Comparison of ENCODE assay signal across 23 cellular contexts in genomic region chr1:204092632-204093420, GRCh38. TPM values are rescaled to one million over a fixed set of nuclear protein-coding genes. Genes with fewer than 3 reads are reported as not detected.
DNase-seq lines count a peak whose midpoint lies in the region; ATAC-seq, FAIRE-seq and TF ChIP-seq lines count a peak whose summit lies in the region.
"Had no signal": no experiment of that assay in that cellular context is flagged by ENCODE, and none has a peak within 500 bp of the region (broad histone marks: within the 10 kb centered on the region; RNA-seq: fewer than 3 reads in every experiment).

No MANE protein-coding gene starts in this region.

- H3K27me3 ChIP-seq in GM23338 (ENCODE audit: insufficient read depth) (no peaks in the 10 kb centered on the region), lower lobe of right lung (ENCODE audit: low read depth) (no peaks in the 10 kb centered on the region), small intestine (ENCODE audit: control insufficient read depth in 2 of 2, insufficient read depth in 2 of 2, low read length in 2 of 2) (no peaks in the 10 kb centered on the region), adrenal gland (no peaks in the 10 kb centered on the region), thyroid gland (no peaks in the 10 kb centered on the region)
- H3K27me3 ChIP-seq: brain microvascular endothelial cell, left lung, neutrophil, SJSA1 had no signal

- no peaks in the 10 kb centered on the region for H3K9me2 ChIP-seq in GM23338 (ENCODE audit: insufficient read depth)

- no peaks in the 10 kb centered on the region for H3K9me3 Mint-ChIP-seq in GM23338
- no peaks in the 10 kb centered on the region for H3K9me3 Mint-ChIP-seq in activated T-helper 17 cell treated with anti-CD3 and anti-CD28 coated beads, Interleukin-2, amount 50 U/mL, for 72 hours
- H3K9me3 Mint-ChIP-seq in activated T-cell treated with anti-CD3 and anti-CD28 coated beads, Interleukin-2, amount 50 U/mL, for 4 hours = no peaks in the 10 kb centered on the region
- H3K9me3 Mint-ChIP-seq: activated naive CD4-positive, alpha-beta T cell treated with anti-CD3 and anti-CD28 coated beads, Interleukin-2, amount 50 U/mL, for 72 hours had no signal

- TF ChIP-seq POLR2A in adrenal gland (IDR thresholded peaks at IDR 0.05) (no peak), thyroid gland (IDR thresholded peaks at IDR 0.05) (no peak)

- TF ChIP-seq CTCF in GM23338 (conservative IDR thresholded peaks at IDR 0.05; ENCODE audit: low read depth in 2 of 2) (no peak), lower lobe of right lung (IDR thresholded peaks at IDR 0.05) (no peak), adrenal gland (IDR thresholded peaks at IDR 0.05) (no peak), thyroid gland (IDR thresholded peaks at IDR 0.05) (no peak)

- peak overlapping the region; percentile 72; the same call in 1 of the 2 replicates for H3K27ac Mint-ChIP-seq in GM23338
- H3K27ac Mint-ChIP-seq in activated T-helper 17 cell treated with anti-CD3 and anti-CD28 coated beads, Interleukin-2, amount 50 U/mL, for 72 hours = peak overlapping the region; percentile 28
- H3K27ac Mint-ChIP-seq: activated naive CD4-positive, alpha-beta T cell treated with anti-CD3 and anti-CD28 coated beads, Interleukin-2, amount 50 U/mL, for 72 hours had no signal

- WGBS in small intestine, 3 donors = 36 to 57% (median 46%) methylated on average over 12 of the region's 12 CpGs
- WGBS in adrenal gland, 4 donors = 69 to 83% (median 76%) methylated on average over 10 to 12 of the region's 12 CpGs
- WGBS in thyroid gland, 2 donors = 82% methylated on average over 12 of the region's 12 CpGs

- peak overlapping the region; percentile 0; the same call in 1 of the 3 replicates for H3K4me3 Mint-ChIP-seq in GM23338
- H3K4me3 Mint-ChIP-seq in activated T-helper 17 cell treated with anti-CD3 and anti-CD28 coated beads, Interleukin-2, amount 50 U/mL, for 72 hours = no peak overlapping the region
- no peak overlapping the region for H3K4me3 Mint-ChIP-seq in activated T-cell treated with anti-CD3 and anti-CD28 coated beads, Interleukin-2, amount 50 U/mL, for 4 hours

- no peak for FAIRE-seq in small intestine (lab: Jason Lieb, UNC)

- peaks cover 10% of the 10 kb centered on the region; the same call in 2 of the 3 replicates for H3K36me3 Mint-ChIP-seq in GM23338 (ENCODE audit: low read depth)
- no peaks in the 10 kb centered on the region for H3K36me3 Mint-ChIP-seq in activated T-helper 17 cell treated with anti-CD3 and anti-CD28 coated beads, Interleukin-2, amount 50 U/mL, for 72 hours (ENCODE audit: low read depth)
- no peaks in the 10 kb centered on the region for H3K36me3 Mint-ChIP-seq in activated T-cell treated with anti-CD3 and anti-CD28 coated beads, Interleukin-2, amount 50 U/mL, for 4 hours (ENCODE audit: insufficient read depth)
- H3K36me3 Mint-ChIP-seq: activated naive CD4-positive, alpha-beta T cell treated with anti-CD3 and anti-CD28 coated beads, Interleukin-2, amount 50 U/mL, for 72 hours had no signal

- peak overlapping the region; percentile 74 for H3K4me2 ChIP-seq in GM23338

- ATAC-seq in GM23338 (no peak), lower lobe of right lung (no peak)
- ATAC-seq in activated T-helper 17 cell treated with anti-CD3 and anti-CD28 coated beads, Interleukin-2, amount 50 U/mL, for 72 hours (replicated peaks) = no peak
- no peak for ATAC-seq in activated T-cell treated with anti-CD3 and anti-CD28 coated beads, Interleukin-2, amount 50 U/mL, for 4 hours
- ATAC-seq: activated naive CD4-positive, alpha-beta T cell treated with anti-CD3 and anti-CD28 coated beads, Interleukin-2, amount 50 U/mL, for 72 hours; left lung had no signal

- DNase-seq in GM23338 (ENCODE audit: low spot score) (no peak), lower lobe of right lung (no peak), small intestine (no peak), adrenal gland (no peak), thyroid gland (no peak)
- no peak for DNase-seq in central memory CD4-positive, alpha-beta T cell
- no peak for DNase-seq in activated T-cell treated with anti-CD3 and anti-CD28 coated beads, Interleukin-2, amount 50 U/mL, for 4 hours
- DNase-seq: activated CD4-positive, alpha-beta T cell treated with anti-CD3 and anti-CD28 coated beads, Interleukin-2, amount 50 U/mL, for 1 hour; activated T-cell treated with anti-CD3 and anti-CD28 coated beads for 4 hours; AML-193; brain microvascular endothelial cell; DMS 273 treated with DMSO at 0.1 percent for 48 hours; effector CD8-positive, alpha-beta T cell; Kasumi-1; NCI-H1417 treated with DMSO at 0.1 percent for 48 hours; NCI-H446 treated with DMSO at 0.1 percent for 48 hours; stimulated activated naive CD4-positive, alpha-beta T cell treated with Interleukin-2 at 50 U/mL for 16 hours had no signal

- H3K4me1 Mint-ChIP-seq in GM23338 = peaks cover 84% of the 10 kb centered on the region
- no peaks in the 10 kb centered on the region for H3K4me1 Mint-ChIP-seq in activated T-helper 17 cell treated with anti-CD3 and anti-CD28 coated beads, Interleukin-2, amount 50 U/mL, for 72 hours
- no peaks in the 10 kb centered on the region for H3K4me1 Mint-ChIP-seq in activated T-cell treated with anti-CD3 and anti-CD28 coated beads, Interleukin-2, amount 50 U/mL, for 4 hours (ENCODE audit: low read depth)

- H3K36me3 ChIP-seq in GM23338 (ENCODE audit: insufficient read depth) (no peaks in the 10 kb centered on the region; the same call in 1 of the 2 replicates), lower lobe of right lung (no peaks in the 10 kb centered on the region), small intestine (ENCODE audit: control insufficient read depth in 2 of 2, insufficient read depth in 2 of 2, low read length in 2 of 2) (no peaks in the 10 kb centered on the region), adrenal gland (replicated peaks in 1 of 2) (no peaks in the 10 kb centered on the region), thyroid gland (no peaks in the 10 kb centered on the region)
- H3K36me3 ChIP-seq: brain microvascular endothelial cell, left lung, neutrophil, SJSA1 had no signal

- H3K9me3 ChIP-seq in lower lobe of right lung (no peaks in the 10 kb centered on the region), small intestine (ENCODE audit: control insufficient read depth, low read depth) (no peaks in the 10 kb centered on the region), adrenal gland (replicated peaks in 1 of 3) (no peaks in the 10 kb centered on the region), thyroid gland (no peaks in the 10 kb centered on the region)
- H3K9me3 ChIP-seq: left lung, neutrophil, SJSA1 had no signal

- peaks cover 100% of the 10 kb centered on the region for H3K79me2 ChIP-seq in GM23338 (replicated peaks; ENCODE audit: insufficient read depth)

- H2AFZ ChIP-seq in GM23338 = no peak overlapping the region

- peaks cover 34% of the 10 kb centered on the region for H3F3A ChIP-seq in GM23338 (replicated peaks; ENCODE audit: low read depth)

- H3K27me3 Mint-ChIP-seq in GM23338 (ENCODE audit: insufficient read depth, low read depth, poor library complexity) = peaks cover 9% of the 10 kb centered on the region
- no peaks in the 10 kb centered on the region for H3K27me3 Mint-ChIP-seq in activated T-helper 17 cell treated with anti-CD3 and anti-CD28 coated beads, Interleukin-2, amount 50 U/mL, for 72 hours
- no peaks in the 10 kb centered on the region for H3K27me3 Mint-ChIP-seq in activated T-cell treated with anti-CD3 and anti-CD28 coated beads, Interleukin-2, amount 50 U/mL, for 4 hours (ENCODE audit: low read depth)

- H3K4me1 ChIP-seq in GM23338 (ENCODE audit: insufficient read depth) (peaks cover 91% of the 10 kb centered on the region), lower lobe of right lung (peaks cover 81% of the 10 kb centered on the region), small intestine (ENCODE audit: control insufficient read depth in 2 of 2, insufficient read depth in 1 of 2, low read depth in 1 of 2, low read length in 1 of 2) (peaks cover 0 to 7% of the 10 kb centered on the region in 2 donors), adrenal gland (replicated peaks in 1 of 2) (peaks cover 17 to 57% of the 10 kb centered on the region in 2 donors), thyroid gland (peaks cover 27 to 67% of the 10 kb centered on the region in 2 donors)

- peaks cover 93% of the 10 kb centered on the region for H4K20me1 ChIP-seq in GM23338 (replicated peaks; ENCODE audit: insufficient read depth)

- peak overlapping the region; percentile 75; the same call in 1 of the 2 replicates for H3K27ac ChIP-seq in GM23338 (ENCODE audit: low read depth)
- peak overlapping the region; percentile 19 for H3K27ac ChIP-seq in lower lobe of right lung
- H3K27ac ChIP-seq in small intestine (ENCODE audit: low read depth in 1 of 2, low read length in 1 of 2) = peak overlapping the region; percentile 80 to 89
- H3K27ac ChIP-seq in adrenal gland = peak overlapping the region in 2 of 5 donors; percentile 24 to 26
- no peak overlapping the region for H3K27ac ChIP-seq in thyroid gland
- H3K27ac ChIP-seq: brain microvascular endothelial cell, neutrophil, SJSA1, skin epidermis had no signal

- H3K4me3 ChIP-seq in GM23338 = peak overlapping the region; percentile 26; the same call in 1 of the 2 replicates
- H3K4me3 ChIP-seq in lower lobe of right lung = no peak overlapping the region
- no peak overlapping the region for H3K4me3 ChIP-seq in small intestine (ENCODE audit: low read depth in 1 of 2, low read length in 2 of 2)
- H3K4me3 ChIP-seq in adrenal gland = no peak overlapping the region
- H3K4me3 ChIP-seq in thyroid gland (replicated peaks in 1 of 3) = no peak overlapping the region
- H3K4me3 ChIP-seq: left lung, SJSA1, skin epidermis had no signal

- intact Hi-C loops in lower lobe of right lung (cut with DNase I) = no loop called here
- intact Hi-C loops in adrenal gland (cut with DNase I) = no loop called here
- intact Hi-C loops in thyroid gland (cut with DNase I) = no loop called here

RNA-seq across cellular contexts. Expression of gene SOX13, which starts 19.9 kb away (rescaled TPM):
- total RNA-seq in GM23338 (2014; rRNA removed; shearing (Covaris generic)) = 105 and 123 TPM in 2 replicates
- polyA plus RNA-seq in GM23338 (2016; fragmentation: Nextera tagmentation; extraction: Ambion mirVana) = 28.6 and 32.3 TPM in 2 replicates
- 1 to 10 TPM in 1 of 2 donors, under 1 TPM in 1; 0.35 to 4.1 TPM for total RNA-seq in activated T-helper 17 cell treated with anti-CD3 and anti-CD28 coated beads, Interleukin-2, amount 50 U/mL, for 72 hours
- total RNA-seq in lower lobe of right lung = 57.8 TPM
- polyA plus RNA-seq in small intestine = 10 to 100 TPM; 12.4 to 19.9 (median 17.4) TPM
- 10 to 100 TPM; 13.7 to 44.5 (median 28.7) TPM for total RNA-seq in adrenal gland
- 10 to 100 TPM; 10.1 to 23.6 (median 10.3) TPM for polyA plus RNA-seq in adrenal gland
- total RNA-seq in thyroid gland = 10 to 100 TPM; 19.4 to 29.3 (median 20.8) TPM
- 1 to 10 TPM in 2 of 3 donors, under 1 TPM in 1; 0.33 to 1.4 (median 1.0) TPM for total RNA-seq in activated T-cell treated with anti-CD3 and anti-CD28 coated beads, Interleukin-2, amount 50 U/mL, for 4 hours

RNA-seq across cellular contexts. Expression of gene ETNK2, which starts 59.0 kb away (rescaled TPM):
- total RNA-seq in GM23338 (2014; rRNA removed; shearing (Covaris generic)) = 18.9 and 26.2 TPM in 2 replicates
- polyA plus RNA-seq in GM23338 (2016; fragmentation: Nextera tagmentation; extraction: Ambion mirVana) (7.6 and 9.0 TPM in 2 replicates), small intestine (1 to 10 TPM in 2 of 3 donors, under 1 TPM in 1; 0.22 to 5.1 (median 1.4) TPM), adrenal gland (1 to 10 TPM; 3.1 to 7.7 (median 4.1) TPM)
- total RNA-seq in activated T-helper 17 cell treated with anti-CD3 and anti-CD28 coated beads, Interleukin-2, amount 50 U/mL, for 72 hours = under 1 TPM; 0.35 to 0.42 TPM
- total RNA-seq in lower lobe of right lung (4.5 TPM), adrenal gland (10 to 100 TPM in 5 of 8 donors, 1 to 10 TPM in 3; 3.8 to 14.0 (median 11.2) TPM), thyroid gland (10 to 100 TPM; 16.1 to 22.5 (median 21.0) TPM)
- 1 to 10 TPM in 1 of 3 donors, under 1 TPM in 2; 0.79 to 1.2 (median 0.99) TPM for total RNA-seq in activated T-cell treated with anti-CD3 and anti-CD28 coated beads, Interleukin-2, amount 50 U/mL, for 4 hours

Comparison
In these comparisons a context has a peak if more than half of its experiments do, and no peak if none do; other contexts are left out.
1. H3K27ac ChIP-seq: peak in GM23338 (single experiment), lower lobe of right lung (single experiment) and small intestine (2 of 2); none in thyroid gland (0 of 3).